In the genomic region with DNA sequence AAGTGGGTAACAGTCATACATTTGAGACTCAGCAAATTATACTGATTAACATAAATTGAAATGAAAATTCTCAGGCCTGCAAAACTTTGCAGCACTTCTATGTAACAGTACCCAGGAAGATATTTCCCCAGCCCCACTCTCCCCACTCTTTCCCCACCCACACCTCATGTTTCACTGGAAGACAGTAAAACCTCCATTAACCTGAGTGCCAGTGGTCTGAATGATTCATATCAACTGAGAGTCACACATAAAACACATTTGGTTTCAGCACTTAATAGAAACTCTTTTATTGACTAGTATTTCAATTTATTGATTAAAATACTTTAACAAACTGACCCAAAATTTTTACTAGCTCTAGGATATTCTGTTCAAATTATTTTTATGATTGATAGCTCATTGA, we compare ENCODE assay signal across 19 cellular contexts. TPM values are rescaled to one million over a fixed set of nuclear protein-coding genes. Genes with fewer than 3 reads are reported as not detected.
DNase-seq lines count a peak whose midpoint lies in the region; ATAC-seq and TF ChIP-seq lines count a peak whose summit lies in the region.
"Had no signal": no experiment of that assay in that cellular context is flagged by ENCODE, and none has a peak within 500 bp of the region (broad histone marks: within the 10 kb centered on the region; RNA-seq: fewer than 3 reads in every experiment).

No MANE protein-coding gene starts in this region.

- H3K9me3 Mint-ChIP-seq in T-helper 2 cell treated with Interferon-gamma antibody and Interleukin-4, amounts not matched to agents 5 μg/mL and 100 μg/mL, for 36 hours: no peaks in the 10 kb centered on the region

- in situ Hi-C loops in mammary epithelial cell (cut with MboI; ENCODE audit: low sequenced_read_pairs in 2 of 2): no loop called here

- H3K4me1 ChIP-seq in mammary epithelial cell (ENCODE audit: insufficient read depth, low read length): peaks cover 21% of the 10 kb centered on the region
- H3K4me1 ChIP-seq in tibial artery: no peaks in the 10 kb centered on the region

- H3K36me3 Mint-ChIP-seq in T-helper 2 cell treated with Interferon-gamma antibody and Interleukin-4, amounts not matched to agents 5 μg/mL and 100 μg/mL, for 36 hours (ENCODE audit: low read depth): no peaks in the 10 kb centered on the region
- H3K36me3 Mint-ChIP-seq: CD4-positive, CD25-positive, alpha-beta regulatory T cell had no signal

- H3K27ac ChIP-seq in mammary epithelial cell (ENCODE audit: insufficient read depth, low read depth, low read length): peak overlapping the region; percentile 84
- no peak overlapping the region for H3K27ac ChIP-seq in tibial artery
- H3K27ac ChIP-seq: RWPE1, SJSA1 had no signal

- peaks cover 16% of the 10 kb centered on the region for H3K27me3 Mint-ChIP-seq in T-helper 2 cell treated with Interferon-gamma antibody and Interleukin-4, amounts not matched to agents 5 μg/mL and 100 μg/mL, for 36 hours (ENCODE audit: low read depth)
- H3K27me3 Mint-ChIP-seq: CD4-positive, CD25-positive, alpha-beta regulatory T cell had no signal

- H4K20me1 ChIP-seq in mammary epithelial cell (ENCODE audit: insufficient read depth, low read length): no peaks in the 10 kb centered on the region

- H3K9me3 ChIP-seq in mammary epithelial cell (replicated peaks; ENCODE audit: insufficient read depth, low read length) (no peaks in the 10 kb centered on the region), tibial artery (no peaks in the 10 kb centered on the region)
- H3K9me3 ChIP-seq: SJSA1 had no signal

- dilution Hi-C loops in mammary epithelial cell (cut with HindIII; ENCODE audit: low sequenced_read_pairs): loop anchor here (25.0 kb wide), 2 partner anchors 181 to 294 kb away; no protein-coding TSS in a partner anchor

- no peak overlapping the region for H3K27ac Mint-ChIP-seq in T-helper 2 cell treated with Interferon-gamma antibody and Interleukin-4, amounts not matched to agents 5 μg/mL and 100 μg/mL, for 36 hours
- H3K27ac Mint-ChIP-seq: CD4-positive, CD25-positive, alpha-beta regulatory T cell had no signal

- DNase-seq in Daoy (ENCODE audit: low read depth) (peak; percentile 7), NB4 (ENCODE audit: low read depth) (peak; percentile 37), mammary epithelial cell (peak; percentile 60), kidney tubule cell (ENCODE audit: low spot score) (peak; percentile 37), MV-4-11 (lab: John Stamatoyannopoulos, UW) (no peak), tibial artery (no peak)
- no peak for DNase-seq in T-helper 2 cell treated with Interferon-gamma antibody and Interleukin-4, amounts not matched to agents 5 μg/mL and 100 μg/mL, for 36 hours (ENCODE audit: low spot score)
- DNase-seq: Calu3; CD4-positive, CD25-positive, alpha-beta regulatory T cell; HCEC 1CT; MM.1S; NCI-H1417 treated with DMSO at 0.1 percent for 48 hours; NCI-H2029; NCI-H2171 treated with DMSO at 0.1 percent for 48 hours; NCI-H510A had no signal

- no TSS peak for BruUV-seq in mammary epithelial cell (replicated peaks; lab: Mats Ljungman, UMichigan)

- TF ChIP-seq POLR2A in NB4 (IDR thresholded peaks at IDR 0.05; ENCODE audit: extremely low read depth, insufficient read length): no peak

- intact Hi-C loops in mammary epithelial cell (cut with micrococcal nuclease): no loop called here
- intact Hi-C loops in tibial artery (cut with DNase I; ENCODE audit: low total_unique reads): no loop called here

- H3K4me3 ChIP-seq in NB4 (ENCODE audit: low read depth, low read length) (no peak overlapping the region), mammary epithelial cell (replicated peaks in 1 of 3; ENCODE audit: insufficient read depth in 1 of 3, low read depth in 2 of 3, low read length in 3 of 3) (no peak overlapping the region), tibial artery (no peak overlapping the region)
- H3K4me3 ChIP-seq: SJSA1 had no signal

- no peak for ATAC-seq in HG02973 (IDR thresholded peaks at IDR 0.05; ENCODE audit: unreplicated experiment)

- no peak overlapping the region for H3K9ac ChIP-seq in mammary epithelial cell (ENCODE audit: insufficient read depth, low read length)

- H3K79me2 ChIP-seq in mammary epithelial cell (ENCODE audit: insufficient read depth, low read length): no peaks in the 10 kb centered on the region

- no peak overlapping the region for H2AFZ ChIP-seq in mammary epithelial cell (ENCODE audit: low read depth, low read length)

- peak overlapping the region; percentile 20 for H3K4me2 ChIP-seq in mammary epithelial cell (ENCODE audit: insufficient read depth, low read depth, low read length)

- H3K36me3 ChIP-seq in mammary epithelial cell (ENCODE audit: insufficient read depth, low read length) (no peaks in the 10 kb centered on the region), tibial artery (no peaks in the 10 kb centered on the region)
- H3K36me3 ChIP-seq: SJSA1 had no signal

- CTCF ChIA-PET in mammary epithelial cell (lab: Charles Lee; ENCODE audit: low non-redundant PET): interaction anchor here (0.7 kb wide), 1 partner anchor 25 kb away, joined by 3 read pairs; no protein-coding TSS in a partner anchor

- TF ChIP-seq CTCF in NB4 (IDR thresholded peaks at IDR 0.05; ENCODE audit: low read depth, low read length) (no peak), mammary epithelial cell (conservative IDR thresholded peaks at IDR 0.05 in 1 of 2, IDR thresholded peaks at IDR 0.05 in 1 of 2; ENCODE audit: extremely low read depth in 1 of 2, insufficient read depth in 1 of 2, low read depth in 1 of 2, low read length in 2 of 2) (no peak), tibial artery (IDR thresholded peaks at IDR 0.05) (no peak)

- H3K4me3 Mint-ChIP-seq in T-helper 2 cell treated with Interferon-gamma antibody and Interleukin-4, amounts not matched to agents 5 μg/mL and 100 μg/mL, for 36 hours: no peak overlapping the region
- H3K4me3 Mint-ChIP-seq: CD4-positive, CD25-positive, alpha-beta regulatory T cell had no signal

- no peaks in the 10 kb centered on the region for H3K4me1 Mint-ChIP-seq in T-helper 2 cell treated with Interferon-gamma antibody and Interleukin-4, amounts not matched to agents 5 μg/mL and 100 μg/mL, for 36 hours (ENCODE audit: low read depth)
- H3K4me1 Mint-ChIP-seq: CD4-positive, CD25-positive, alpha-beta regulatory T cell had no signal

- H3K27me3 ChIP-seq in mammary epithelial cell (ENCODE audit: insufficient read depth, low read length) (no peaks in the 10 kb centered on the region), tibial artery (no peaks in the 10 kb centered on the region)
- H3K27me3 ChIP-seq: SJSA1 had no signal

RNA-seq across cellular contexts. Expression of gene CXCL6, which starts 6.9 kb away (rescaled TPM):
- total RNA-seq in Daoy (2014; rRNA removed; shearing (Covaris generic)): 0.06 TPM in 1 of 2 replicates, not detected in the other
- total RNA-seq in mammary epithelial cell: under 1 TPM in 1 of 2 donors, not detected in 1; 0.17 TPM
- polyA plus RNA-seq in mammary epithelial cell: 0.06 TPM
- not detected for polyA minus RNA-seq in mammary epithelial cell
- total RNA-seq: CD4-positive, CD25-positive, alpha-beta regulatory T cell; SJSA1 had no signal
- polyA plus RNA-seq: CD4-positive, CD25-positive, alpha-beta regulatory T cell had no signal

RNA-seq across cellular contexts. Expression of gene PF4V1, which starts 9.7 kb away (rescaled TPM):
- total RNA-seq in Daoy (2014; rRNA removed; shearing (Covaris generic)): not detected in 2 replicates
- total RNA-seq in mammary epithelial cell: not detected
- polyA plus RNA-seq in mammary epithelial cell: not detected
- polyA minus RNA-seq in mammary epithelial cell: not detected
- total RNA-seq: A673, Calu3, SJSA1 had no signal
- polyA plus RNA-seq: CD4-positive, CD25-positive, alpha-beta regulatory T cell had no signal

RNA-seq across cellular contexts. Expression of gene CXCL1, which starts 25.8 kb away (rescaled TPM):
- 16.7 and 21.4 TPM in 2 replicates for total RNA-seq in Daoy (2014; rRNA removed; shearing (Covaris generic))
- total RNA-seq in mammary epithelial cell: 10 to 100 TPM; 11.7 to 43.3 TPM
- 25.3 TPM for polyA plus RNA-seq in mammary epithelial cell
- polyA minus RNA-seq in mammary epithelial cell: 15.2 TPM
- total RNA-seq: CD4-positive, CD25-positive, alpha-beta regulatory T cell had no signal
- polyA plus RNA-seq: CD4-positive, CD25-positive, alpha-beta regulatory T cell had no signal

Comparison
In these comparisons a context has a peak if more than half of its experiments do, and no peak if none do; other contexts are left out.
1. DNase-seq: peak in Daoy (single experiment), NB4 (single experiment), mammary epithelial cell (single experiment) and kidney tubule cell (single experiment); none in MV-4-11 (single experiment), T-helper 2 cell treated with Interferon-gamma antibody and Interleukin-4, amounts not matched to agents 5 μg/mL and 100 μg/mL, for 36 hours (single experiment) and tibial artery (0 of 2).